In genomic region chr2:164693390-164693789, GRCh38 we compare ENCODE assay signal across 1 cellular context.
TF ChIP-seq lines count a peak whose summit lies in the region.

No MANE protein-coding gene starts in this region.

TF ChIP-seq in HepG2, 621 proteins besides CTCF, POLR2A, EP300 and RAD21 (continued from another document and continues in another):
- peak; percentile 92 for TF ChIP-seq TBX3 (IDR thresholded peaks at IDR 0.05; ENCODE audit: borderline replicate concordance)
- no peak for TF ChIP-seq ZNF253 (CRISPR knock-in tag; IDR thresholded peaks at IDR 0.05; ENCODE audit: borderline replicate concordance)
- no peak for TF ChIP-seq KLF15 (CRISPR knock-in tag; IDR thresholded peaks at IDR 0.05; ENCODE audit: borderline replicate concordance)
- no peak; the same call in 1 of the 2 replicates for TF ChIP-seq SAFB2 (CRISPR knock-in tag; IDR thresholded peaks at IDR 0.05; ENCODE audit: borderline replicate concordance, low read depth)
- TF ChIP-seq TOPORS (CRISPR knock-in tag; IDR thresholded peaks at IDR 0.05) = no peak
- TF ChIP-seq, protein P1, sequence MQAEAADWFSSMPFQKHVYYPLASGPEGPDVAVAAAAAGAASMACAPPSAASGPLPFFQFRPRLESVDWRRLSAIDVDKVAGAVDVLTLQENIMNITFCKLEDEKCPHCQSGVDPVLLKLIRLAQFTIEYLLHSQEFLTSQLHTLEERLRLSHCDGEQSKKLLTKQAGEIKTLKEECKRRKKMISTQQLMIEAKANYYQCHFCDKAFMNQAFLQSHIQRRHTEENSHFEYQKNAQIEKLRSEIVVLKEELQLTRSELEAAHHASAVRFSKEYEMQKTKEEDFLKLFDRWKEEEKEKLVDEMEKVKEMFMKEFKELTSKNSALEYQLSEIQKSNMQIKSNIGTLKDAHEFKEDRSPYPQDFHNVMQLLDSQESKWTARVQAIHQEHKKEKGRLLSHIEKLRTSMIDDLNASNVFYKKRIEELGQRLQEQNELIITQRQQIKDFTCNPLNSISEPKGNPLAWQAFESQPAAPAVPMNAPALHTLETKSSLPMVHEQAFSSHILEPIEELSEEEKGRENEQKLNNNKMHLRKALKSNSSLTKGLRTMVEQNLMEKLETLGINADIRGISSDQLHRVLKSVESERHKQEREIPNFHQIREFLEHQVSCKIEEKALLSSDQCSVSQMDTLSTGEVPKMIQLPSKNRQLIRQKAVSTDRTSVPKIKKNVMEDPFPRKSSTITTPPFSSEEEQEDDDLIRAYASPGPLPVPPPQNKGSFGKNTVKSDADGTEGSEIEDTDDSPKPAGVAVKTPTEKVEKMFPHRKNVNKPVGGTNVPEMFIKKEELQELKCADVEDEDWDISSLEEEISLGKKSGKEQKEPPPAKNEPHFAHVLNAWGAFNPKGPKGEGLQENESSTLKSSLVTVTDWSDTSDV (CRISPR knock-in tag; IDR thresholded peaks at IDR 0.05) = no peak
- no peak for TF ChIP-seq ZNF629 (CRISPR knock-in tag; conservative IDR thresholded peaks at IDR 0.05)
- no peak for TF ChIP-seq CC2D1A (CRISPR knock-in tag; IDR thresholded peaks at IDR 0.05)
- no peak for TF ChIP-seq ZNF160 (CRISPR knock-in tag; IDR thresholded peaks at IDR 0.05)
- no peak for TF ChIP-seq MLLT10 (CRISPR knock-in tag; IDR thresholded peaks at IDR 0.05)
- TF ChIP-seq ZNF7 (CRISPR knock-in tag; IDR thresholded peaks at IDR 0.05) = no peak
- TF ChIP-seq, protein P2, sequence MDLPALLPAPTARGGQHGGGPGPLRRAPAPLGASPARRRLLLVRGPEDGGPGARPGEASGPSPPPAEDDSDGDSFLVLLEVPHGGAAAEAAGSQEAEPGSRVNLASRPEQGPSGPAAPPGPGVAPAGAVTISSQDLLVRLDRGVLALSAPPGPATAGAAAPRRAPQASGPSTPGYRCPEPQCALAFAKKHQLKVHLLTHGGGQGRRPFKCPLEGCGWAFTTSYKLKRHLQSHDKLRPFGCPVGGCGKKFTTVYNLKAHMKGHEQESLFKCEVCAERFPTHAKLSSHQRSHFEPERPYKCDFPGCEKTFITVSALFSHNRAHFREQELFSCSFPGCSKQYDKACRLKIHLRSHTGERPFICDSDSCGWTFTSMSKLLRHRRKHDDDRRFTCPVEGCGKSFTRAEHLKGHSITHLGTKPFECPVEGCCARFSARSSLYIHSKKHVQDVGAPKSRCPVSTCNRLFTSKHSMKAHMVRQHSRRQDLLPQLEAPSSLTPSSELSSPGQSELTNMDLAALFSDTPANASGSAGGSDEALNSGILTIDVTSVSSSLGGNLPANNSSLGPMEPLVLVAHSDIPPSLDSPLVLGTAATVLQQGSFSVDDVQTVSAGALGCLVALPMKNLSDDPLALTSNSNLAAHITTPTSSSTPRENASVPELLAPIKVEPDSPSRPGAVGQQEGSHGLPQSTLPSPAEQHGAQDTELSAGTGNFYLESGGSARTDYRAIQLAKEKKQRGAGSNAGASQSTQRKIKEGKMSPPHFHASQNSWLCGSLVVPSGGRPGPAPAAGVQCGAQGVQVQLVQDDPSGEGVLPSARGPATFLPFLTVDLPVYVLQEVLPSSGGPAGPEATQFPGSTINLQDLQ (CRISPR knock-in tag; IDR thresholded peaks at IDR 0.05) = no peak
- TF ChIP-seq ZFP41 (CRISPR knock-in tag; IDR thresholded peaks at IDR 0.05; ENCODE audit: borderline replicate concordance) = no peak
- TF ChIP-seq ZNF441 (CRISPR knock-in tag; IDR thresholded peaks at IDR 0.05; ENCODE audit: borderline replicate concordance) = no peak
- TF ChIP-seq, protein P3, sequence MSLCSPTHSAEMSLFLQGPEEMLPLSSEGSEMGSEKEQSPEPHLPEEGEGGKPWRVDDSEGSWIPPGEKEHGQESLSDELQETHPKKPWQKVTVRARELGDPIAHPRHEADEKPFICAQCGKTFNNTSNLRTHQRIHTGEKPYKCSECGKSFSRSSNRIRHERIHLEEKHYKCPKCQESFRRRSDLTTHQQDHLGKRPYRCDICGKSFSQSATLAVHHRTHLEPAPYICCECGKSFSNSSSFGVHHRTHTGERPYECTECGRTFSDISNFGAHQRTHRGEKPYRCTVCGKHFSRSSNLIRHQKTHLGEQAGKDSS (CRISPR knock-in tag; IDR thresholded peaks at IDR 0.05; ENCODE audit: borderline replicate concordance, low read depth) = no peak
- no peak for TF ChIP-seq BRD4 (CRISPR knock-in tag; IDR thresholded peaks at IDR 0.05)
- no peak for TF ChIP-seq ZNF263 (CRISPR knock-in tag; IDR thresholded peaks at IDR 0.05)
- TF ChIP-seq FOXP1 (IDR thresholded peaks at IDR 0.05) = no peak
- TF ChIP-seq FOXP1 (CRISPR knock-in tag; IDR thresholded peaks at IDR 0.05) = peak; percentile 90
- TF ChIP-seq GTF3A (CRISPR knock-in tag; conservative IDR thresholded peaks at IDR 0.05) = no peak
- TF ChIP-seq ZNF124 (CRISPR knock-in tag; IDR thresholded peaks at IDR 0.05) = no peak
- no peak for TF ChIP-seq ZNF543 (CRISPR knock-in tag; IDR thresholded peaks at IDR 0.05)
- no peak for TF ChIP-seq ZNF12 (CRISPR knock-in tag; IDR thresholded peaks at IDR 0.05)
- TF ChIP-seq TCF7L2 (IDR thresholded peaks at IDR 0.05; ENCODE audit: low read depth, low read length) = no peak
- TF ChIP-seq, protein P4, sequence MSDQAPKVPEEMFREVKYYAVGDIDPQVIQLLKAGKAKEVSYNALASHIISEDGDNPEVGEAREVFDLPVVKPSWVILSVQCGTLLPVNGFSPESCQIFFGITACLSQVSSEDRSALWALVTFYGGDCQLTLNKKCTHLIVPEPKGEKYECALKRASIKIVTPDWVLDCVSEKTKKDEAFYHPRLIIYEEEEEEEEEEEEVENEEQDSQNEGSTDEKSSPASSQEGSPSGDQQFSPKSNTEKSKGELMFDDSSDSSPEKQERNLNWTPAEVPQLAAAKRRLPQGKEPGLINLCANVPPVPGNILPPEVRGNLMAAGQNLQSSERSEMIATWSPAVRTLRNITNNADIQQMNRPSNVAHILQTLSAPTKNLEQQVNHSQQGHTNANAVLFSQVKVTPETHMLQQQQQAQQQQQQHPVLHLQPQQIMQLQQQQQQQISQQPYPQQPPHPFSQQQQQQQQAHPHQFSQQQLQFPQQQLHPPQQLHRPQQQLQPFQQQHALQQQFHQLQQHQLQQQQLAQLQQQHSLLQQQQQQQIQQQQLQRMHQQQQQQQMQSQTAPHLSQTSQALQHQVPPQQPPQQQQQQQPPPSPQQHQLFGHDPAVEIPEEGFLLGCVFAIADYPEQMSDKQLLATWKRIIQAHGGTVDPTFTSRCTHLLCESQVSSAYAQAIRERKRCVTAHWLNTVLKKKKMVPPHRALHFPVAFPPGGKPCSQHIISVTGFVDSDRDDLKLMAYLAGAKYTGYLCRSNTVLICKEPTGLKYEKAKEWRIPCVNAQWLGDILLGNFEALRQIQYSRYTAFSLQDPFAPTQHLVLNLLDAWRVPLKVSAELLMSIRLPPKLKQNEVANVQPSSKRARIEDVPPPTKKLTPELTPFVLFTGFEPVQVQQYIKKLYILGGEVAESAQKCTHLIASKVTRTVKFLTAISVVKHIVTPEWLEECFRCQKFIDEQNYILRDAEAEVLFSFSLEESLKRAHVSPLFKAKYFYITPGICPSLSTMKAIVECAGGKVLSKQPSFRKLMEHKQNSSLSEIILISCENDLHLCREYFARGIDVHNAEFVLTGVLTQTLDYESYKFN (CRISPR knock-in tag; conservative IDR thresholded peaks at IDR 0.05) = peak; percentile 86
- TF ChIP-seq GATA4 (IDR thresholded peaks at IDR 0.05; ENCODE audit: borderline replicate concordance, low read depth) = peak; percentile 95
- TF ChIP-seq HNRNPLL (IDR thresholded peaks at IDR 0.05; ENCODE audit: low read depth, low read length, poor library complexity, severe bottlenecking) = no peak
- no peak for TF ChIP-seq ZUFSP (CRISPR knock-in tag; IDR thresholded peaks at IDR 0.05; ENCODE audit: borderline replicate concordance)
- no peak for TF ChIP-seq ZSCAN5A (CRISPR knock-in tag; IDR thresholded peaks at IDR 0.05; ENCODE audit: borderline replicate concordance)
- TF ChIP-seq, protein P5, sequence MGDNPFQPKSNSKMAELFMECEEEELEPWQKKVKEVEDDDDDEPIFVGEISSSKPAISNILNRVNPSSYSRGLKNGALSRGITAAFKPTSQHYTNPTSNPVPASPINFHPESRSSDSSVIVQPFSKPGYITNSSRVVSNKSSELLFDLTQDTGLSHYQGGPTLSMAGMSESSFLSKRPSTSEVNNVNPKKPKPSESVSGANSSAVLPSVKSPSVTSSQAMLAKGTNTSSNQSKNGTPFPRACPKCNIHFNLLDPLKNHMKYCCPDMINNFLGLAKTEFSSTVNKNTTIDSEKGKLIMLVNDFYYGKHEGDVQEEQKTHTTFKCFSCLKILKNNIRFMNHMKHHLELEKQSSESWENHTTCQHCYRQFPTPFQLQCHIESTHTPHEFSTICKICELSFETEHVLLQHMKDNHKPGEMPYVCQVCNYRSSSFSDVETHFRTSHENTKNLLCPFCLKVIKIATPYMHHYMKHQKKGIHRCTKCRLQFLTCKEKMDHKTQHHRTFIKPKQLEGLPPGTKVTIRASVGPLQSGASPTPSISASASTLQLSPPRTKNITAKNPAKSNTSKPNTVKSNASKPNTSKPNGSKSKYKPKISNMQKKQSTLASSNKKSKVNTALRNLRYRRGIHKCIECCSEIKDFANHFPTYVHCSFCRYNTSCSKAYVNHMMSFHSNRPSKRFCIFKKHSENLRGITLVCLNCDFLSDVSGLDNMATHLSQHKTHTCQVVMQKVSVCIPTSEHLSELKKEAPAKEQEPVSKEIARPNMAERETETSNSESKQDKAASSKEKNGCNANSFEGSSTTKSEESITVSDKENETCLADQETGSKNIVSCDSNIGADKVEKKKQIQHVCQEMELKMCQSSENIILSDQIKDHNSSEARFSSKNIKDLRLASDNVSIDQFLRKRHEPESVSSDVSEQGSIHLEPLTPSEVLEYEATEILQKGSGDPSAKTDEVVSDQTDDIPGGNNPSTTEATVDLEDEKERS (CRISPR knock-in tag; IDR thresholded peaks at IDR 0.05) = no peak
- TF ChIP-seq CBFB (CRISPR knock-in tag; IDR thresholded peaks at IDR 0.05) = peak; percentile 95
- no peak for TF ChIP-seq TMF1 (CRISPR knock-in tag; IDR thresholded peaks at IDR 0.05; ENCODE audit: low read depth)
- TF ChIP-seq, protein P6, sequence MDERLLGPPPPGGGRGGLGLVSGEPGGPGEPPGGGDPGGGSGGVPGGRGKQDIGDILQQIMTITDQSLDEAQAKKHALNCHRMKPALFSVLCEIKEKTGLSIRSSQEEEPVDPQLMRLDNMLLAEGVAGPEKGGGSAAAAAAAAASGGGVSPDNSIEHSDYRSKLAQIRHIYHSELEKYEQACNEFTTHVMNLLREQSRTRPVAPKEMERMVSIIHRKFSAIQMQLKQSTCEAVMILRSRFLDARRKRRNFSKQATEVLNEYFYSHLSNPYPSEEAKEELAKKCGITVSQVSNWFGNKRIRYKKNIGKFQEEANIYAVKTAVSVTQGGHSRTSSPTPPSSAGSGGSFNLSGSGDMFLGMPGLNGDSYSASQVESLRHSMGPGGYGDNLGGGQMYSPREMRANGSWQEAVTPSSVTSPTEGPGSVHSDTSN (CRISPR knock-in tag; IDR thresholded peaks at IDR 0.05) = no peak
- peak; percentile 97 for TF ChIP-seq ISL2 (CRISPR knock-in tag; IDR thresholded peaks at IDR 0.05)
- no peak for TF ChIP-seq RBAK (CRISPR knock-in tag; IDR thresholded peaks at IDR 0.05)
- TF ChIP-seq, protein P7, sequence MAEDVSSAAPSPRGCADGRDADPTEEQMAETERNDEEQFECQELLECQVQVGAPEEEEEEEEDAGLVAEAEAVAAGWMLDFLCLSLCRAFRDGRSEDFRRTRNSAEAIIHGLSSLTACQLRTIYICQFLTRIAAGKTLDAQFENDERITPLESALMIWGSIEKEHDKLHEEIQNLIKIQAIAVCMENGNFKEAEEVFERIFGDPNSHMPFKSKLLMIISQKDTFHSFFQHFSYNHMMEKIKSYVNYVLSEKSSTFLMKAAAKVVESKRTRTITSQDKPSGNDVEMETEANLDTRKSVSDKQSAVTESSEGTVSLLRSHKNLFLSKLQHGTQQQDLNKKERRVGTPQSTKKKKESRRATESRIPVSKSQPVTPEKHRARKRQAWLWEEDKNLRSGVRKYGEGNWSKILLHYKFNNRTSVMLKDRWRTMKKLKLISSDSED (CRISPR knock-in tag; IDR thresholded peaks at IDR 0.05) = no peak
- no peak for TF ChIP-seq ZNF264 (CRISPR knock-in tag; IDR thresholded peaks at IDR 0.05)
- TF ChIP-seq, protein P8, sequence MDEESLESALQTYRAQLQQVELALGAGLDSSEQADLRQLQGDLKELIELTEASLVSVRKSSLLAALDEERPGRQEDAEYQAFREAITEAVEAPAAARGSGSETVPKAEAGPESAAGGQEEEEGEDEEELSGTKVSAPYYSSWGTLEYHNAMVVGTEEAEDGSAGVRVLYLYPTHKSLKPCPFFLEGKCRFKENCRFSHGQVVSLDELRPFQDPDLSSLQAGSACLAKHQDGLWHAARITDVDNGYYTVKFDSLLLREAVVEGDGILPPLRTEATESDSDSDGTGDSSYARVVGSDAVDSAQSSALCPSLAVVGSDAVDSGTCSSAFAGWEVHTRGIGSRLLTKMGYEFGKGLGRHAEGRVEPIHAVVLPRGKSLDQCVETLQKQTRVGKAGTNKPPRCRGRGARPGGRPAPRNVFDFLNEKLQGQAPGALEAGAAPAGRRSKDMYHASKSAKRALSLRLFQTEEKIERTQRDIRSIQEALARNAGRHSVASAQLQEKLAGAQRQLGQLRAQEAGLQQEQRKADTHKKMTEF (CRISPR knock-in tag; IDR thresholded peaks at IDR 0.05) = peak; percentile 30; the same call in 1 of the 2 replicates
- peak; percentile 98 for TF ChIP-seq FOXA1 (IDR thresholded peaks at IDR 0.05)
- TF ChIP-seq FOXA1 (CRISPR knock-in tag; IDR thresholded peaks at IDR 0.05) = peak; percentile 95
- TF ChIP-seq MXD4 (CRISPR knock-in tag; IDR thresholded peaks at IDR 0.05) = no peak
